In the genomic region with DNA sequence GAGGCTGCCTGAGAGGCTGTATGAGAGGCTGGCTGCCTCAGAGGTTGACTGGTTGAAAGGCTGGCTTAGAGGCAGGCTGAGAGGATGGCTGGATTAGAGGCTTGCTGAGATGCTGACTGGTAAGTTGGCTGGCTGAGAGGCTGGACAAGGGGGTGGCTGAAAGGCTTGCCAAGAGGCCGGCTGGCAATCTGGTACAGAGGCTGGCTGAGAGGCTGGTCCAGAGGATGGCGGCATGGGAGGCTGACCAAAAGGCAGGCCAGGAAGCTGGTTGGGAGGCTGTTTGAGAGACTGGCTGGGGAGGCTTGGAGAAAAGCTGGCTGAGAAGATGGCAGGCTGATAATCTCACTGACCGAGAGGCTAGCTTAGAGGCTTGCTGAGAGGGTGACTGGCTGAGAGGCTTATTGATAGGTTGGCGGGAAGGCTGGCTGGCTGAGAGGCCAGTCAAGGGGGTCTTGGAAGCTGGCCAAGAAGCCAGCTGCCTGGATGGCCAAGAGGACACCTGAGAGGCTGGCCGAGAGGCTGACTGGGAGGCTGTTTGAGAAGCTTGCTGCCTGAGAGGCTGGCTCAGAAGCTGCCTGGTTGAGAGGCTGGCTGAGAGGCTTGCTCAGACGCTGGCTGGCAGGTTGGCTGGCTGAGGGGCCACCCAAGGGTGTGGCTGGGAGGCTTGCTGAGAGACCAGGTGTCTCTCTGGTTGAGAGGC, we compare ENCODE assay signal across 1 cellular context.
TF ChIP-seq lines count a peak whose summit lies in the region.

No MANE protein-coding gene starts in this region.

TF ChIP-seq in HepG2, 621 proteins besides CTCF, POLR2A, EP300 and RAD21 (continued from another document):
- TF ChIP-seq, protein P1, sequence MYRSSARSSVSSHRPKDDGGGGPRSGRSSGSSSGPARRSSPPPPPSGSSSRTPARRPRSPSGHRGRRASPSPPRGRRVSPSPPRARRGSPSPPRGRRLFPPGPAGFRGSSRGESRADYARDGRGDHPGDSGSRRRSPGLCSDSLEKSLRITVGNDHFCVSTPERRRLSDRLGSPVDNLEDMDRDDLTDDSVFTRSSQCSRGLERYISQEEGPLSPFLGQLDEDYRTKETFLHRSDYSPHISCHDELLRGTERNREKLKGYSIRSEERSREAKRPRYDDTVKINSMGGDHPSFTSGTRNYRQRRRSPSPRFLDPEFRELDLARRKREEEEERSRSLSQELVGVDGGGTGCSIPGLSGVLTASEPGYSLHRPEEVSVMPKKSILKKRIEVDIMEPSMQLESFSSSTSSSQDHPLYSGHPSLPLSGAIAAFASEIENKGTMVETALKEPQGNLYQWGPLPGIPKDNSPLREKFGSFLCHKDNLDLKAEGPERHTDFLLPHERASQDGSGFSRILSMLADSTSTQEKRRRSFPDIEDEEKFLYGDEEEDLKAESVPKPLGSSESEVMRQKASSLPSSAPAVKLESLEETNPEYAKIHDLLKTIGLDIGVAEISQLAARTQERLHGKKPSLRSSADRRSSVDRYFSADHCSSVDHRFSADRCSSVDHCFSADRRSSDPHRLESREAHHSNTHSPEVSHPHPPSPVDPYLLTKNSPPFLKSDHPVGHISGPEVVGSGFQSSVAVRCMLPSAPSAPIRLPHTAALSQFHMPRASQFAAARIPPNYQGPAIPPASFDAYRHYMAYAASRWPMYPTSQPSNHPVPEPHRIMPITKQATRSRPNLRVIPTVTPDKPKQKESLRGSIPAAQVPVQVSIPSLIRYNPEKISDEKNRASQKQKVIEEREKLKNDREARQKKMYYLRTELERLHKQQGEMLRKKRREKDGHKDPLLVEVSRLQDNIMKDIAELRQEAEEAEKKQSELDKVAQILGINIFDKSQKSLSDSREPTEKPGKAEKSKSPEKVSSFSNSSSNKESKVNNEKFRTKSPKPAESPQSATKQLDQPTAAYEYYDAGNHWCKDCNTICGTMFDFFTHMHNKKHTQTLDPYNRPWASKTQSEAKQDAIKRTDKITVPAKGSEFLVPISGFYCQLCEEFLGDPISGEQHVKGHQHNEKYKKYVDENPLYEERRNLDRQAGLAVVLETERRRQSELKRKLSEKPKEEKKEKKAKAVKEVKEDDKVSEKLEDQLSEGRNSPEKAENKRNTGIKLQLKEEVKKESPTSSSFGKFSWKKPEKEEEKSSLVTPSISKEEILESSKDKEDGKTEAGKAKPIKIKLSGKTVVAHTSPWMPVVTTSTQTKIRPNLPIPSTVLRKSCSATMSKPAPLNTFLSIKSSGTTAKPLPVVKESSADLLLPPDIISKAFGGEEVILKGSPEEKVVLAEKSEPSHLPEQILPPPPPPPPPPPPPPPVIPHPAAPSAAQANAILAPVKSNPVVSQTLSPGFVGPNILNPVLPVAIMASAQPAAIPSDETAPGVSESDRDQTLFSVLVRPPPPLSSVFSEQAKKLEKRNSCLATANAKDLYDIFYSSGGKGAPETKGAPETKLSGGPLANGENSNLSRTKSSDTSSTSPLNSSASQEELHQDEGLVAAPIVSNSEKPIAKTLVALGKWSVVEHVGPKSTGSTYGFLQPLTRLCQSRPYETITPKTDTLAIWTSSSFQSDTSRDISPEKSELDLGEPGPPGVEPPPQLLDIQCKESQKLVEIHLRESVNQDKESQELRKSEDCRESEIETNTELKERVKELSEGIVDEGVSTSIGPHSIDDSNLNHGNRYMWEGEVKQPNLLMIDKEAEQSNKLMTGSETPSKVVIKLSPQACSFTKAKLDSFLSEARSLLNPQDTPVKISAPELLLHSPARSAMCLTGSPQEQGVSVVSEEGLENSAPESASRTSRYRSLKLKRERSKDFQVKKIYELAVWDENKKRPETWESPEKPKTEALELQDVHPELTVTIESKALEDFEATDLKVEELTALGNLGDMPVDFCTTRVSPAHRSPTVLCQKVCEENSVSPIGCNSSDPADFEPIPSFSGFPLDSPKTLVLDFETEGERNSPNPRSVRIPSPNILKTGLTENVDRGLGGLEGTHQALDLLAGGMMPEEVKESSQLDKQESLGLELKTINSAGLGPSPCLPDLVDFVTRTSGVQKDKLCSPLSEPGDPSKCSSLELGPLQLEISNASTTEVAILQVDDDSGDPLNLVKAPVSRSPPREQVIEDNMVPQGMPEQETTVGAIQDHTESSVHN (CRISPR knock-in tag; IDR thresholded peaks at IDR 0.05), result no peak
- TF ChIP-seq, protein P2, sequence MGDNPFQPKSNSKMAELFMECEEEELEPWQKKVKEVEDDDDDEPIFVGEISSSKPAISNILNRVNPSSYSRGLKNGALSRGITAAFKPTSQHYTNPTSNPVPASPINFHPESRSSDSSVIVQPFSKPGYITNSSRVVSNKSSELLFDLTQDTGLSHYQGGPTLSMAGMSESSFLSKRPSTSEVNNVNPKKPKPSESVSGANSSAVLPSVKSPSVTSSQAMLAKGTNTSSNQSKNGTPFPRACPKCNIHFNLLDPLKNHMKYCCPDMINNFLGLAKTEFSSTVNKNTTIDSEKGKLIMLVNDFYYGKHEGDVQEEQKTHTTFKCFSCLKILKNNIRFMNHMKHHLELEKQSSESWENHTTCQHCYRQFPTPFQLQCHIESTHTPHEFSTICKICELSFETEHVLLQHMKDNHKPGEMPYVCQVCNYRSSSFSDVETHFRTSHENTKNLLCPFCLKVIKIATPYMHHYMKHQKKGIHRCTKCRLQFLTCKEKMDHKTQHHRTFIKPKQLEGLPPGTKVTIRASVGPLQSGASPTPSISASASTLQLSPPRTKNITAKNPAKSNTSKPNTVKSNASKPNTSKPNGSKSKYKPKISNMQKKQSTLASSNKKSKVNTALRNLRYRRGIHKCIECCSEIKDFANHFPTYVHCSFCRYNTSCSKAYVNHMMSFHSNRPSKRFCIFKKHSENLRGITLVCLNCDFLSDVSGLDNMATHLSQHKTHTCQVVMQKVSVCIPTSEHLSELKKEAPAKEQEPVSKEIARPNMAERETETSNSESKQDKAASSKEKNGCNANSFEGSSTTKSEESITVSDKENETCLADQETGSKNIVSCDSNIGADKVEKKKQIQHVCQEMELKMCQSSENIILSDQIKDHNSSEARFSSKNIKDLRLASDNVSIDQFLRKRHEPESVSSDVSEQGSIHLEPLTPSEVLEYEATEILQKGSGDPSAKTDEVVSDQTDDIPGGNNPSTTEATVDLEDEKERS (CRISPR knock-in tag; IDR thresholded peaks at IDR 0.05), result no peak
- TF ChIP-seq RFX3 (CRISPR knock-in tag; IDR thresholded peaks at IDR 0.05) (no peak), EED (CRISPR knock-in tag; IDR thresholded peaks at IDR 0.05) (no peak), KLF15 (CRISPR knock-in tag; IDR thresholded peaks at IDR 0.05; ENCODE audit: borderline replicate concordance) (no peak), RNF2 (conservative IDR thresholded peaks at IDR 0.05; ENCODE audit: low read depth) (no peak), TAF15 (IDR thresholded peaks at IDR 0.05; ENCODE audit: low read depth, low read length, poor library complexity, severe bottlenecking) (no peak), CREB1 (IDR thresholded peaks at IDR 0.05) (no peak), CREB1 (CRISPR knock-in tag; IDR thresholded peaks at IDR 0.05) (no peak), ZNF614 (CRISPR knock-in tag; IDR thresholded peaks at IDR 0.05; ENCODE audit: borderline replicate concordance) (no peak), ZNF160 (CRISPR knock-in tag; IDR thresholded peaks at IDR 0.05) (no peak), SMARCC2 (IDR thresholded peaks at IDR 0.05) (no peak), ZNF232 (CRISPR knock-in tag; IDR thresholded peaks at IDR 0.05; ENCODE audit: borderline replicate concordance) (no peak; the same call in 1 of the 2 replicates)
- TF ChIP-seq, protein P3, sequence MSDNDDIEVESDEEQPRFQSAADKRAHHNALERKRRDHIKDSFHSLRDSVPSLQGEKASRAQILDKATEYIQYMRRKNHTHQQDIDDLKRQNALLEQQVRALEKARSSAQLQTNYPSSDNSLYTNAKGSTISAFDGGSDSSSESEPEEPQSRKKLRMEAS (IDR thresholded peaks at IDR 0.05), result peak; percentile 44
- TF ChIP-seq, protein P4, sequence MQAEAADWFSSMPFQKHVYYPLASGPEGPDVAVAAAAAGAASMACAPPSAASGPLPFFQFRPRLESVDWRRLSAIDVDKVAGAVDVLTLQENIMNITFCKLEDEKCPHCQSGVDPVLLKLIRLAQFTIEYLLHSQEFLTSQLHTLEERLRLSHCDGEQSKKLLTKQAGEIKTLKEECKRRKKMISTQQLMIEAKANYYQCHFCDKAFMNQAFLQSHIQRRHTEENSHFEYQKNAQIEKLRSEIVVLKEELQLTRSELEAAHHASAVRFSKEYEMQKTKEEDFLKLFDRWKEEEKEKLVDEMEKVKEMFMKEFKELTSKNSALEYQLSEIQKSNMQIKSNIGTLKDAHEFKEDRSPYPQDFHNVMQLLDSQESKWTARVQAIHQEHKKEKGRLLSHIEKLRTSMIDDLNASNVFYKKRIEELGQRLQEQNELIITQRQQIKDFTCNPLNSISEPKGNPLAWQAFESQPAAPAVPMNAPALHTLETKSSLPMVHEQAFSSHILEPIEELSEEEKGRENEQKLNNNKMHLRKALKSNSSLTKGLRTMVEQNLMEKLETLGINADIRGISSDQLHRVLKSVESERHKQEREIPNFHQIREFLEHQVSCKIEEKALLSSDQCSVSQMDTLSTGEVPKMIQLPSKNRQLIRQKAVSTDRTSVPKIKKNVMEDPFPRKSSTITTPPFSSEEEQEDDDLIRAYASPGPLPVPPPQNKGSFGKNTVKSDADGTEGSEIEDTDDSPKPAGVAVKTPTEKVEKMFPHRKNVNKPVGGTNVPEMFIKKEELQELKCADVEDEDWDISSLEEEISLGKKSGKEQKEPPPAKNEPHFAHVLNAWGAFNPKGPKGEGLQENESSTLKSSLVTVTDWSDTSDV (CRISPR knock-in tag; IDR thresholded peaks at IDR 0.05), result 0 out of 2 replicates have a peak, but pooled peaks have one; percentile 38
- TF ChIP-seq, protein P5, sequence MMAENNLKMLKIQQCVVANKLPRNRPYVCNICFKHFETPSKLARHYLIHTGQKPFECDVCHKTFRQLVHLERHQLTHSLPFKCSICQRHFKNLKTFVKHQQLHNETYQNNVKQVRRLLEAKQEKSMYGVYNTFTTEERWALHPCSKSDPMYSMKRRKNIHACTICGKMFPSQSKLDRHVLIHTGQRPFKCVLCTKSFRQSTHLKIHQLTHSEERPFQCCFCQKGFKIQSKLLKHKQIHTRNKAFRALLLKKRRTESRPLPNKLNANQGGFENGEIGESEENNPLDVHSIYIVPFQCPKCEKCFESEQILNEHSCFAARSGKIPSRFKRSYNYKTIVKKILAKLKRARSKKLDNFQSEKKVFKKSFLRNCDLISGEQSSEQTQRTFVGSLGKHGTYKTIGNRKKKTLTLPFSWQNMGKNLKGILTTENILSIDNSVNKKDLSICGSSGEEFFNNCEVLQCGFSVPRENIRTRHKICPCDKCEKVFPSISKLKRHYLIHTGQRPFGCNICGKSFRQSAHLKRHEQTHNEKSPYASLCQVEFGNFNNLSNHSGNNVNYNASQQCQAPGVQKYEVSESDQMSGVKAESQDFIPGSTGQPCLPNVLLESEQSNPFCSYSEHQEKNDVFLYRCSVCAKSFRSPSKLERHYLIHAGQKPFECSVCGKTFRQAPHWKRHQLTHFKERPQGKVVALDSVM (CRISPR knock-in tag; IDR thresholded peaks at IDR 0.05), result peak; percentile 90
- TF ChIP-seq, protein P6, sequence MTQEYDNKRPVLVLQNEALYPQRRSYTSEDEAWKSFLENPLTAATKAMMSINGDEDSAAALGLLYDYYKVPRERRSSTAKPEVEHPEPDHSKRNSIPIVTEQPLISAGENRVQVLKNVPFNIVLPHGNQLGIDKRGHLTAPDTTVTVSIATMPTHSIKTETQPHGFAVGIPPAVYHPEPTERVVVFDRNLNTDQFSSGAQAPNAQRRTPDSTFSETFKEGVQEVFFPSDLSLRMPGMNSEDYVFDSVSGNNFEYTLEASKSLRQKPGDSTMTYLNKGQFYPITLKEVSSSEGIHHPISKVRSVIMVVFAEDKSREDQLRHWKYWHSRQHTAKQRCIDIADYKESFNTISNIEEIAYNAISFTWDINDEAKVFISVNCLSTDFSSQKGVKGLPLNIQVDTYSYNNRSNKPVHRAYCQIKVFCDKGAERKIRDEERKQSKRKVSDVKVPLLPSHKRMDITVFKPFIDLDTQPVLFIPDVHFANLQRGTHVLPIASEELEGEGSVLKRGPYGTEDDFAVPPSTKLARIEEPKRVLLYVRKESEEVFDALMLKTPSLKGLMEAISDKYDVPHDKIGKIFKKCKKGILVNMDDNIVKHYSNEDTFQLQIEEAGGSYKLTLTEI (CRISPR knock-in tag; conservative IDR thresholded peaks at IDR 0.05), result no peak
